Comparison of ENCODE assay signal across 42 cellular contexts in genomic region chr16:75676909-75677308, GRCh38. TPM values are rescaled to one million over a fixed set of nuclear protein-coding genes. Genes with fewer than 3 reads are reported as not detected.
"Had no signal": no experiment of that assay in that cellular context is flagged by ENCODE, and none has a peak within 500 bp of the region (broad histone marks: within the 10 kb centered on the region; RNA-seq: fewer than 3 reads in every experiment).

TSS of gene CPHXL2 (minus strand) at chr16:75677009. CDS start at chr16:75676999, 10 bp downstream.

- H3K9me3 ChIP-seq: adrenal gland, ascending aorta, body of pancreas, breast epithelium had no signal

- H3K36me3 ChIP-seq: adrenal gland, ascending aorta, brain microvascular endothelial cell, breast epithelium had no signal

- H3K9me3 Mint-ChIP-seq: activated naive CD4-positive, alpha-beta T cell treated with anti-CD3 and anti-CD28 coated beads for 36 hours; activated naive CD4-positive, alpha-beta T cell treated with anti-CD3 and anti-CD28 coated beads, Interleukin-2, amount 10 ng/mL, durations not matched to agents 7 days and 5 days; activated naive CD4-positive, alpha-beta T cell treated with anti-CD3 and anti-CD28 coated beads, Interleukin-2, amount 50 U/mL, for 24 hours; activated naive CD4-positive, alpha-beta T cell treated with anti-CD3 and anti-CD28 coated beads, Interleukin-2, amount 50 U/mL, for 72 hours; activated naive CD8-positive, alpha-beta T cell treated with anti-CD3 and anti-CD28 coated beads for 36 hours; activated naive CD8-positive, alpha-beta T cell treated with anti-CD3 and anti-CD28 coated beads, Interleukin-2, amount 10 ng/mL, durations not matched to agents 7 days and 5 days; activated naive CD8-positive, alpha-beta T cell treated with anti-CD3 and anti-CD28 coated beads, Interleukin-2, amount 50 U/mL, for 24 hours; activated T-cell treated with anti-CD3 and anti-CD28 coated beads, Interleukin-2, amount 50 U/mL, for 24 hours; activated T-cell treated with anti-CD3 and anti-CD28 coated beads, Interleukin-2, amount 50 U/mL, for 4 hours; activated T-cell treated with anti-CD3 and anti-CD28 coated beads, Interleukin-2, amount 50 U/mL, for 72 hours; activated T-helper 1 cell treated with anti-CD3 and anti-CD28 coated beads, Interleukin-12 subunit alpha, Interleukin-12 subunit beta, Interleukin-2, Interleukin-4 antibody, amounts not matched to agents 30 ng/mL and 10 ng/mL and 1 ng/mL, durations not matched to agents 14 hours and 24 hours and 36 hours; activated T-helper 17 cell treated with anti-CD3 and anti-CD28 coated beads, Interleukin-2, amount 50 U/mL, for 72 hours; activated T-helper 2 cell treated with anti-CD3 and anti-CD28 coated beads, Interferon-gamma antibody, Interleukin-2, Interleukin-4, amounts not matched to agents 10 μg/mL and 5 μg/mL and 100 μg/mL, durations not matched to agents 14 hours and 24 hours and 36 hours; central memory CD8-positive, alpha-beta T cell had no signal

- H3K4me1 ChIP-seq: adrenal gland, ascending aorta, breast epithelium had no signal

- ATAC-seq: activated naive CD4-positive, alpha-beta T cell treated with anti-CD3 and anti-CD28 coated beads, Interleukin-2, amount 50 U/mL, for 72 hours; activated naive CD8-positive, alpha-beta T cell treated with anti-CD3 and anti-CD28 coated beads, Interleukin-2, amount 50 U/mL, for 24 hours; activated T-cell treated with anti-CD3 and anti-CD28 coated beads, Interleukin-2, amount 50 U/mL, for 4 hours; activated T-cell treated with anti-CD3 and anti-CD28 coated beads, Interleukin-2, amount 50 U/mL, for 72 hours; activated T-helper 17 cell treated with anti-CD3 and anti-CD28 coated beads, Interleukin-2, amount 50 U/mL, for 72 hours; body of pancreas had no signal

- H3K27ac Mint-ChIP-seq: activated naive CD4-positive, alpha-beta T cell treated with anti-CD3 and anti-CD28 coated beads for 36 hours; activated naive CD4-positive, alpha-beta T cell treated with anti-CD3 and anti-CD28 coated beads, Interleukin-2, amount 10 ng/mL, durations not matched to agents 7 days and 5 days; activated naive CD4-positive, alpha-beta T cell treated with anti-CD3 and anti-CD28 coated beads, Interleukin-2, amount 50 U/mL, for 24 hours; activated naive CD4-positive, alpha-beta T cell treated with anti-CD3 and anti-CD28 coated beads, Interleukin-2, amount 50 U/mL, for 72 hours; activated naive CD8-positive, alpha-beta T cell; activated naive CD8-positive, alpha-beta T cell treated with anti-CD3 and anti-CD28 coated beads for 36 hours; activated naive CD8-positive, alpha-beta T cell treated with anti-CD3 and anti-CD28 coated beads, Interleukin-2, amount 10 ng/mL, durations not matched to agents 7 days and 5 days; activated naive CD8-positive, alpha-beta T cell treated with anti-CD3 and anti-CD28 coated beads, Interleukin-2, amount 50 U/mL, for 24 hours; activated T-cell treated with anti-CD3 and anti-CD28 coated beads, Interleukin-2, amount 50 U/mL, for 24 hours; activated T-cell treated with anti-CD3 and anti-CD28 coated beads, Interleukin-2, amount 50 U/mL, for 72 hours; activated T-helper 1 cell treated with anti-CD3 and anti-CD28 coated beads, Interleukin-12 subunit alpha, Interleukin-12 subunit beta, Interleukin-2, Interleukin-4 antibody, amounts not matched to agents 30 ng/mL and 10 ng/mL and 1 ng/mL, durations not matched to agents 14 hours and 24 hours and 36 hours; activated T-helper 17 cell treated with anti-CD3 and anti-CD28 coated beads, Interleukin-2, amount 50 U/mL, for 72 hours; activated T-helper 2 cell treated with anti-CD3 and anti-CD28 coated beads, Interferon-gamma antibody, Interleukin-2, Interleukin-4, amounts not matched to agents 10 μg/mL and 5 μg/mL and 100 μg/mL, durations not matched to agents 14 hours and 24 hours and 36 hours; brain had no signal

- H3K27me3 ChIP-seq: adrenal gland, ascending aorta, body of pancreas, brain microvascular endothelial cell, breast epithelium had no signal

- DNase-seq: activated effector memory CD4-positive, alpha-beta T cell treated with anti-CD3 and anti-CD28 coated beads, Interleukin-2, amount 50 U/mL, for 16 hours; activated effector memory CD4-positive, alpha-beta T cell treated with Interleukin-2 at 50 U/mL for 16 hours; activated gamma-delta T cell; activated gamma-delta T cell treated with Interleukin-2 at 50 U/mL for 16 hours; activated naive CD4-positive, alpha-beta T cell; activated naive CD4-positive, alpha-beta T cell treated with anti-CD3 and anti-CD28 coated beads for 36 hours; activated naive CD4-positive, alpha-beta T cell treated with anti-CD3 and anti-CD28 coated beads, Interleukin-2, amount 10 ng/mL, durations not matched to agents 7 days and 5 days; activated naive CD4-positive, alpha-beta T cell treated with anti-CD3 and anti-CD28 coated beads, Interleukin-2, amount 50 U/mL, for 16 hours; activated naive CD4-positive, alpha-beta T cell treated with Interleukin-2 at 50 U/mL for 16 hours; activated naive CD8-positive, alpha-beta T cell treated with anti-CD3 and anti-CD28 coated beads for 36 hours; activated naive CD8-positive, alpha-beta T cell treated with anti-CD3 and anti-CD28 coated beads, Interleukin-2, amount 10 ng/mL, durations not matched to agents 7 days and 5 days; activated naive CD8-positive, alpha-beta T cell treated with anti-CD3 and anti-CD28 coated beads, Interleukin-2, amount 50 U/mL, for 24 hours; activated T-cell treated with anti-CD3 and anti-CD28 coated beads, Interleukin-2, amount 50 U/mL, for 1 hour; activated T-cell treated with anti-CD3 and anti-CD28 coated beads, Interleukin-2, amount 50 U/mL, for 24 hours; activated T-cell treated with anti-CD3 and anti-CD28 coated beads, Interleukin-2, amount 50 U/mL, for 4 hours; activated T-cell treated with anti-CD3 and anti-CD28 coated beads, Interleukin-2, amount 50 U/mL, for 48 hours; activated T-cell treated with anti-CD3 and anti-CD28 coated beads, Interleukin-2, amount 50 U/mL, for 72 hours; adrenal gland; amniotic stem cell; amygdala; anterior cingulate cortex; aorta; body of pancreas; brain microvascular endothelial cell; caudate nucleus; central memory CD4-positive, alpha-beta T cell; cerebellar nuclear complex had no signal

- H3K4me1 Mint-ChIP-seq: activated naive CD4-positive, alpha-beta T cell treated with anti-CD3 and anti-CD28 coated beads, Interleukin-2, amount 10 ng/mL, durations not matched to agents 7 days and 5 days; activated naive CD4-positive, alpha-beta T cell treated with anti-CD3 and anti-CD28 coated beads, Interleukin-2, amount 50 U/mL, for 24 hours; activated naive CD8-positive, alpha-beta T cell treated with anti-CD3 and anti-CD28 coated beads for 36 hours; activated naive CD8-positive, alpha-beta T cell treated with anti-CD3 and anti-CD28 coated beads, Interleukin-2, amount 10 ng/mL, durations not matched to agents 7 days and 5 days; activated naive CD8-positive, alpha-beta T cell treated with anti-CD3 and anti-CD28 coated beads, Interleukin-2, amount 50 U/mL, for 24 hours; activated T-helper 17 cell treated with anti-CD3 and anti-CD28 coated beads, Interleukin-2, amount 50 U/mL, for 72 hours; brain; central memory CD8-positive, alpha-beta T cell had no signal

- H3K4me3 ChIP-seq: adrenal gland, ascending aorta, body of pancreas, breast epithelium had no signal

- H3K4me3 Mint-ChIP-seq: activated naive CD4-positive, alpha-beta T cell treated with anti-CD3 and anti-CD28 coated beads for 36 hours; activated naive CD4-positive, alpha-beta T cell treated with anti-CD3 and anti-CD28 coated beads, Interleukin-2, amount 10 ng/mL, durations not matched to agents 7 days and 5 days; activated naive CD4-positive, alpha-beta T cell treated with anti-CD3 and anti-CD28 coated beads, Interleukin-2, amount 50 U/mL, for 24 hours; activated naive CD8-positive, alpha-beta T cell; activated naive CD8-positive, alpha-beta T cell treated with anti-CD3 and anti-CD28 coated beads for 36 hours; activated naive CD8-positive, alpha-beta T cell treated with anti-CD3 and anti-CD28 coated beads, Interleukin-2, amount 10 ng/mL, durations not matched to agents 7 days and 5 days; activated naive CD8-positive, alpha-beta T cell treated with anti-CD3 and anti-CD28 coated beads, Interleukin-2, amount 50 U/mL, for 24 hours; activated T-cell treated with anti-CD3 and anti-CD28 coated beads, Interleukin-2, amount 50 U/mL, for 24 hours; activated T-cell treated with anti-CD3 and anti-CD28 coated beads, Interleukin-2, amount 50 U/mL, for 4 hours; activated T-cell treated with anti-CD3 and anti-CD28 coated beads, Interleukin-2, amount 50 U/mL, for 72 hours; activated T-helper 1 cell treated with anti-CD3 and anti-CD28 coated beads, Interleukin-12 subunit alpha, Interleukin-12 subunit beta, Interleukin-2, Interleukin-4 antibody, amounts not matched to agents 30 ng/mL and 10 ng/mL and 1 ng/mL, durations not matched to agents 14 hours and 24 hours and 36 hours; activated T-helper 17 cell treated with anti-CD3 and anti-CD28 coated beads, Interleukin-2, amount 50 U/mL, for 72 hours; brain; central memory CD8-positive, alpha-beta T cell had no signal

- H3K27ac ChIP-seq: adrenal gland, ascending aorta, body of pancreas, brain microvascular endothelial cell, breast epithelium had no signal

- H3K27me3 Mint-ChIP-seq: activated naive CD4-positive, alpha-beta T cell treated with anti-CD3 and anti-CD28 coated beads, Interleukin-2, amount 10 ng/mL, durations not matched to agents 7 days and 5 days; activated naive CD4-positive, alpha-beta T cell treated with anti-CD3 and anti-CD28 coated beads, Interleukin-2, amount 50 U/mL, for 24 hours; activated naive CD8-positive, alpha-beta T cell; activated naive CD8-positive, alpha-beta T cell treated with anti-CD3 and anti-CD28 coated beads for 36 hours; activated naive CD8-positive, alpha-beta T cell treated with anti-CD3 and anti-CD28 coated beads, Interleukin-2, amount 10 ng/mL, durations not matched to agents 7 days and 5 days; activated naive CD8-positive, alpha-beta T cell treated with anti-CD3 and anti-CD28 coated beads, Interleukin-2, amount 50 U/mL, for 24 hours; activated T-cell treated with anti-CD3 and anti-CD28 coated beads, Interleukin-2, amount 50 U/mL, for 24 hours; activated T-helper 17 cell treated with anti-CD3 and anti-CD28 coated beads, Interleukin-2, amount 50 U/mL, for 72 hours; brain; central memory CD8-positive, alpha-beta T cell had no signal

- H3K36me3 Mint-ChIP-seq: activated naive CD4-positive, alpha-beta T cell treated with anti-CD3 and anti-CD28 coated beads, Interleukin-2, amount 10 ng/mL, durations not matched to agents 7 days and 5 days; activated naive CD4-positive, alpha-beta T cell treated with anti-CD3 and anti-CD28 coated beads, Interleukin-2, amount 50 U/mL, for 24 hours; activated naive CD4-positive, alpha-beta T cell treated with anti-CD3 and anti-CD28 coated beads, Interleukin-2, amount 50 U/mL, for 72 hours; activated naive CD8-positive, alpha-beta T cell treated with anti-CD3 and anti-CD28 coated beads for 36 hours; activated naive CD8-positive, alpha-beta T cell treated with anti-CD3 and anti-CD28 coated beads, Interleukin-2, amount 10 ng/mL, durations not matched to agents 7 days and 5 days had no signal

RNA-seq across cellular contexts. Expression of gene CPHXL2, which starts in this region (rescaled TPM):
- total RNA-seq: activated naive CD4-positive, alpha-beta T cell treated with anti-CD3 and anti-CD28 coated beads for 36 hours; activated naive CD4-positive, alpha-beta T cell treated with anti-CD3 and anti-CD28 coated beads, Interleukin-2, amount 50 U/mL, for 72 hours; activated naive CD8-positive, alpha-beta T cell treated with anti-CD3 and anti-CD28 coated beads for 36 hours; activated naive CD8-positive, alpha-beta T cell treated with anti-CD3 and anti-CD28 coated beads, Interleukin-2, amount 10 ng/mL, durations not matched to agents 7 days and 5 days; activated T-cell treated with anti-CD3 and anti-CD28 coated beads, Interleukin-2, amount 50 U/mL, for 4 hours; activated T-cell treated with anti-CD3 and anti-CD28 coated beads, Interleukin-2, amount 50 U/mL, for 72 hours; activated T-helper 1 cell treated with anti-CD3 and anti-CD28 coated beads, Interleukin-12 subunit alpha, Interleukin-12 subunit beta, Interleukin-2, Interleukin-4 antibody, amounts not matched to agents 30 ng/mL and 10 ng/mL and 1 ng/mL, durations not matched to agents 14 hours and 24 hours and 36 hours; activated T-helper 17 cell treated with anti-CD3 and anti-CD28 coated beads, Interleukin-2, amount 50 U/mL, for 72 hours; activated T-helper 2 cell treated with anti-CD3 and anti-CD28 coated beads, Interferon-gamma antibody, Interleukin-2, Interleukin-4, amounts not matched to agents 10 μg/mL and 5 μg/mL and 100 μg/mL, durations not matched to agents 14 hours and 24 hours and 36 hours; adrenal gland; aorta; ascending aorta; astrocyte; body of pancreas; breast epithelium; bronchial epithelial cell; cardiac septum; cerebellum; chondrocyte had no signal
- polyA plus RNA-seq: adrenal gland, aorta had no signal
